13 cellular contexts compared by ENCODE assay signal in the genomic region with DNA sequence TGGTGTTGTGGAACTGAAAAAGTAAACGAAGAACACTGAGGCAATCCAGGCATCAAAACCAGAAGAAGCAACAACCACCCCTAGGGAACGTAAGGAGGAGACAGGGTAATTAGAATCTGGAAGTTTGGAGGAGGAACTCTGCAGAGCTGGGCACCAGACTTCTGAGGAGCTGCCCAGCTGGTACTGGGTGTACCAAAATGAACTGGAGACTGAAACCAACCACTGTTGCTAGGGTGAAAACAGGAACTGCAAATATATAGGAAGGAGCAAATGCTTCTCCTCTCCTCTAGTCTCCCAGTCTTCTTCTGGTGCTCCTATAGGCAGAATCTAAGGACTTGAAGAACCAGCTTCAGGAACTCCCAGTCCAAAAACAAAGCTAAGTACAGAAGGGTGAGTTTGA.
DNase-seq lines count a peak whose midpoint lies in the region; ATAC-seq and TF ChIP-seq lines count a peak whose summit lies in the region.
"Had no signal": no experiment of that assay in that cellular context is flagged by ENCODE, and none has a peak within 500 bp of the region (broad histone marks: within the 10 kb centered on the region; RNA-seq: fewer than 3 reads in every experiment).

No MANE protein-coding gene starts in this region.

- no TSS peak for BruUV-seq in PC-3 (replicated peaks; lab: Mats Ljungman, UMichigan)

- no peak for TF ChIP-seq EP300 in transverse colon (IDR thresholded peaks at IDR 0.05; ENCODE audit: low read depth)

- no peaks in the 10 kb centered on the region for H3K9me2 ChIP-seq in PC-3 (replicated peaks; ENCODE audit: low read length)

- 98 to 100% methylated on average over 1 to 2 of the region's 2 CpGs for WGBS in endodermal cell (ENCODE audit: insufficient coverage in 1 of 2, insufficient read length in 1 of 2), 2 experiments
- 64 to 73% methylated on average over 2 of the region's 2 CpGs for WGBS in transverse colon (ENCODE audit: low coverage in 1 of 2), 2 donors

- no peaks in the 10 kb centered on the region for H3K9me3 Mint-ChIP-seq in endodermal cell

- H3K4me1 Mint-ChIP-seq in endodermal cell, result no peaks in the 10 kb centered on the region
- H3K4me1 Mint-ChIP-seq: CD4-positive, CD25-positive, alpha-beta regulatory T cell had no signal

- peaks cover 12 to 24% (median 19%) of the 10 kb centered on the region in 10 experiments; a peak in 17 of 20 replicates for H3K4me1 ChIP-seq in BLaER1 treated with 17β-estradiol and CSF1 and Interleukin-3, amounts not matched to agents 10 nM and 100 nM
- H3K4me1 ChIP-seq in PC-3 (ENCODE audit: insufficient read depth, low read length), result peaks cover 36% of the 10 kb centered on the region
- no peaks in the 10 kb centered on the region for H3K4me1 ChIP-seq in endodermal cell (ENCODE audit: control insufficient read depth, insufficient read depth, low read length)
- H3K4me1 ChIP-seq in transverse colon, result no peaks in the 10 kb centered on the region
- H3K4me1 ChIP-seq: BE2C, HAP-1 had no signal

- peak overlapping the region in 3 of 11 experiments; percentile 29 to 44 (median 35); a peak in 3 of 22 replicates for H3K27ac ChIP-seq in BLaER1 treated with 17β-estradiol and CSF1 and Interleukin-3, amounts not matched to agents 10 nM and 100 nM
- H3K27ac ChIP-seq in PC-3 (ENCODE audit: low read length) (0 out of 2 replicates have a peak overlapping the region, but pooled peaks have one; percentile 84), endodermal cell (ENCODE audit: low read depth, low read length) (peak overlapping the region; percentile 18), transverse colon (no peak overlapping the region)

- no peaks in the 10 kb centered on the region for H3K79me2 ChIP-seq in PC-3 (ENCODE audit: low read length)

- TF ChIP-seq POLR2A in transverse colon (IDR thresholded peaks at IDR 0.05), result no peak

- POLR2A ChIA-PET in PC-3 (lab: Charles Lee; ENCODE audit: unreplicated experiment), result no interaction called here

- H3K4me3 Mint-ChIP-seq in endodermal cell, result no peak overlapping the region
- H3K4me3 Mint-ChIP-seq: CD4-positive, CD25-positive, alpha-beta regulatory T cell had no signal

- H3K9ac ChIP-seq in BLaER1 treated with 17β-estradiol and CSF1 and Interleukin-3, amounts not matched to agents 10 nM and 100 nM, result no peak overlapping the region
- H3K9ac ChIP-seq in PC-3 (ENCODE audit: low read length) (no peak overlapping the region), endodermal cell (ENCODE audit: extremely low read depth, low read length, poor library complexity, severe bottlenecking) (no peak overlapping the region)

- TF ChIP-seq CTCF in PC-3 (conservative IDR thresholded peaks at IDR 0.05; ENCODE audit: low read depth, low read length) (no peak), endodermal cell (conservative IDR thresholded peaks at IDR 0.05) (no peak), transverse colon (IDR thresholded peaks at IDR 0.05) (no peak)

- in situ Hi-C loops in transverse colon (cut with MboI; ENCODE audit: low pct_ligation_motif_present in 1 of 4, low pct_unique_long_range_greater_than_20kb in 1 of 4, low sequenced_read_pairs in 3 of 4), result no loop called here

- DNase-seq in MV-4-11 (lab: John Stamatoyannopoulos, UW) (peak; percentile 81), PC-3 (no peak), endodermal cell (no peak), transverse colon (no peak), DMS53 (lab: John Stamatoyannopoulos, UW) (no peak), cerebellum (ENCODE audit: low spot score) (no peak)
- DNase-seq: ACHN; BE2C; CD4-positive, CD25-positive, alpha-beta regulatory T cell; DMS79 had no signal

- intact Hi-C loops in PC-3 (cut with micrococcal nuclease), result no loop called here
- intact Hi-C loops in transverse colon (cut with DNase I; ENCODE audit: low total_unique reads), result loop anchor here (10.0 kb wide), 1 partner anchor 51 kb away; no protein-coding TSS in a partner anchor

- no peaks in the 10 kb centered on the region for H3K36me3 Mint-ChIP-seq in endodermal cell (ENCODE audit: low read depth)
- H3K36me3 Mint-ChIP-seq: CD4-positive, CD25-positive, alpha-beta regulatory T cell had no signal

- CTCF ChIA-PET in PC-3 (lab: Charles Lee), result no interaction called here

- H3K27ac Mint-ChIP-seq in endodermal cell, result no peak overlapping the region
- H3K27ac Mint-ChIP-seq: CD4-positive, CD25-positive, alpha-beta regulatory T cell had no signal

- peak overlapping the region; percentile 12 to 43 (median 23); a peak in 15 of 22 replicates for H3K4me2 ChIP-seq in BLaER1 treated with 17β-estradiol and CSF1 and Interleukin-3, amounts not matched to agents 10 nM and 100 nM
- H3K4me2 ChIP-seq in PC-3 (ENCODE audit: low read length), result no peak overlapping the region

- no peaks in the 10 kb centered on the region for H3K36me3 ChIP-seq in BLaER1 treated with 17β-estradiol and CSF1 and Interleukin-3, amounts not matched to agents 10 nM and 100 nM
- H3K36me3 ChIP-seq in PC-3 (ENCODE audit: low read depth, low read length) (peaks cover 14% of the 10 kb centered on the region), endodermal cell (ENCODE audit: control insufficient read depth, insufficient read depth, low read length) (no peaks in the 10 kb centered on the region), transverse colon (no peaks in the 10 kb centered on the region)
- H3K36me3 ChIP-seq: BE2C, HAP-1 had no signal

- H3K9me3 ChIP-seq in BLaER1 treated with 17β-estradiol and CSF1 and Interleukin-3, amounts not matched to agents 10 nM and 100 nM (replicated peaks in 1 of 11), result peaks cover 0 to 4% (median 0%) of the 10 kb centered on the region in 11 experiments; a peak in 3 of 22 replicates
- H3K9me3 ChIP-seq in PC-3 (ENCODE audit: low read length), result no peaks in the 10 kb centered on the region
- no peaks in the 10 kb centered on the region for H3K9me3 ChIP-seq in endodermal cell (ENCODE audit: control insufficient read depth, low read length)
- no peaks in the 10 kb centered on the region for H3K9me3 ChIP-seq in transverse colon
- H3K9me3 ChIP-seq: BE2C, HAP-1 had no signal

- H4K20me1 ChIP-seq in BLaER1 treated with 17β-estradiol and CSF1 and Interleukin-3, amounts not matched to agents 10 nM and 100 nM, result no peaks in the 10 kb centered on the region
- no peaks in the 10 kb centered on the region for H4K20me1 ChIP-seq in PC-3 (ENCODE audit: low read length)

- no peak overlapping the region for H2AFZ ChIP-seq in PC-3 (ENCODE audit: low read length)

- no peak for ATAC-seq in PC-3
- no peak for ATAC-seq in HG03457 (IDR thresholded peaks at IDR 0.05; ENCODE audit: unreplicated experiment)

- H3K4me3 ChIP-seq in BLaER1 treated with 17β-estradiol and CSF1 and Interleukin-3, amounts not matched to agents 10 nM and 100 nM, result no peak overlapping the region
- H3K4me3 ChIP-seq in PC-3 (ENCODE audit: low read length), result no peak overlapping the region
- no peak overlapping the region for H3K4me3 ChIP-seq in endodermal cell (ENCODE audit: low read length)
- H3K4me3 ChIP-seq in transverse colon, result no peak overlapping the region
- H3K4me3 ChIP-seq: HAP-1 had no signal

- no peaks in the 10 kb centered on the region for H3K27me3 ChIP-seq in BLaER1 treated with 17β-estradiol and CSF1 and Interleukin-3, amounts not matched to agents 10 nM and 100 nM
- H3K27me3 ChIP-seq in PC-3 (ENCODE audit: low read length), result no peaks in the 10 kb centered on the region
- H3K27me3 ChIP-seq in endodermal cell (ENCODE audit: control insufficient read depth, insufficient read depth, low read length, poor library complexity, severe bottlenecking), result no peaks in the 10 kb centered on the region
- no peaks in the 10 kb centered on the region for H3K27me3 ChIP-seq in transverse colon
- H3K27me3 ChIP-seq: BE2C had no signal

- no peaks in the 10 kb centered on the region for H3F3A ChIP-seq in PC-3 (ENCODE audit: low read length, unreplicated experiment)

- H3K27me3 Mint-ChIP-seq in endodermal cell (ENCODE audit: insufficient read depth), result no peaks in the 10 kb centered on the region
- H3K27me3 Mint-ChIP-seq: CD4-positive, CD25-positive, alpha-beta regulatory T cell had no signal

Comparison
In these comparisons a context has a peak if more than half of its experiments do, and no peak if none do; other contexts are left out.
1. H3K27ac ChIP-seq: peak in PC-3 (single experiment) and endodermal cell (single experiment); none in transverse colon (0 of 4).